ENCODE assay signal across 8 cellular contexts in genomic region chr18:23487738-23488625, GRCh38. TPM values are rescaled to one million over a fixed set of nuclear protein-coding genes. Genes with fewer than 3 reads are reported as not detected.
DNase-seq lines count a peak whose midpoint lies in the region; ATAC-seq and TF ChIP-seq lines count a peak whose summit lies in the region.

No MANE protein-coding gene starts in this region.

- H3K9me3 Mint-ChIP-seq in activated CD4-positive, alpha-beta T cell treated with anti-CD3 and anti-CD28 coated beads, Interleukin-2, amount 10 ng/mL, durations not matched to agents 7 days and 5 days: peaks cover 5% of the 10 kb centered on the region
- H3K9me3 Mint-ChIP-seq in chondrocyte (ENCODE audit: low read depth): peaks cover 10% of the 10 kb centered on the region

- H3K9me3 ChIP-seq in esophagus squamous epithelium: no peaks in the 10 kb centered on the region

- CTCF ChIA-PET in activated CD4-positive, alpha-beta T cell treated with anti-CD3 and anti-CD28 coated beads, Interleukin-2, amount 10 ng/mL, durations not matched to agents 7 days and 5 days (lab: Charles Lee): interaction anchor here (0.8 to 2.4 kb wide), 7 partner anchors 8 to 25 kb away, joined by 3 to 6 read pairs (median 6); no protein-coding TSS in a partner anchor

- H3K4me3 Mint-ChIP-seq in activated CD4-positive, alpha-beta T cell treated with anti-CD3 and anti-CD28 coated beads, Interleukin-2, amount 10 ng/mL, durations not matched to agents 7 days and 5 days: peak overlapping the region; percentile 53
- H3K4me3 Mint-ChIP-seq in chondrocyte (ENCODE audit: unreplicated experiment): no peak overlapping the region

- no peak for TF ChIP-seq POLR2A in esophagus squamous epithelium (IDR thresholded peaks at IDR 0.05)

- ATAC-seq in HG03280 (IDR thresholded peaks at IDR 0.05; ENCODE audit: unreplicated experiment): peak; percentile 76

- peaks cover 0 to 9% (median 0%) of the 10 kb centered on the region in 3 donors for H3K36me3 ChIP-seq in esophagus squamous epithelium

- peaks cover 10% of the 10 kb centered on the region for H3K36me3 Mint-ChIP-seq in activated CD4-positive, alpha-beta T cell treated with anti-CD3 and anti-CD28 coated beads, Interleukin-2, amount 10 ng/mL, durations not matched to agents 7 days and 5 days (ENCODE audit: low read depth)
- H3K36me3 Mint-ChIP-seq in chondrocyte (ENCODE audit: low read depth): peaks cover 2% of the 10 kb centered on the region

- peaks cover 21% of the 10 kb centered on the region for H3K4me1 Mint-ChIP-seq in activated CD4-positive, alpha-beta T cell treated with anti-CD3 and anti-CD28 coated beads, Interleukin-2, amount 10 ng/mL, durations not matched to agents 7 days and 5 days
- peaks cover 15% of the 10 kb centered on the region for H3K4me1 Mint-ChIP-seq in chondrocyte (ENCODE audit: low read depth)

- 22 to 23% methylated on average over 12 to 15 of the region's 15 CpGs for WGBS in esophagus squamous epithelium, 2 donors

- peaks cover 10 to 24% (median 17%) of the 10 kb centered on the region in 3 donors for H3K4me1 ChIP-seq in esophagus squamous epithelium

- H3K27ac Mint-ChIP-seq in activated CD4-positive, alpha-beta T cell treated with anti-CD3 and anti-CD28 coated beads, Interleukin-2, amount 10 ng/mL, durations not matched to agents 7 days and 5 days: peak overlapping the region; percentile 88
- no peak overlapping the region for H3K27ac Mint-ChIP-seq in chondrocyte (ENCODE audit: unreplicated experiment)

- intact Hi-C loops in esophagus squamous epithelium (cut with DNase I): no loop called here

- peak overlapping the region; percentile 66 to 86 (median 80) for H3K27ac ChIP-seq in esophagus squamous epithelium

- POLR2A ChIA-PET in activated CD4-positive, alpha-beta T cell treated with anti-CD3 and anti-CD28 coated beads, Interleukin-2, amount 10 ng/mL, durations not matched to agents 7 days and 5 days (lab: Charles Lee): no interaction called here

- no peaks in the 10 kb centered on the region for H3K27me3 ChIP-seq in esophagus squamous epithelium

- H3K27me3 Mint-ChIP-seq in activated CD4-positive, alpha-beta T cell treated with anti-CD3 and anti-CD28 coated beads, Interleukin-2, amount 10 ng/mL, durations not matched to agents 7 days and 5 days: no peaks in the 10 kb centered on the region
- H3K27me3 Mint-ChIP-seq in chondrocyte (ENCODE audit: low read depth): no peaks in the 10 kb centered on the region

- H3K4me3 ChIP-seq in esophagus squamous epithelium: peak overlapping the region in 3 of 4 donors; percentile 20 to 45 (median 27)

- TF ChIP-seq CTCF in esophagus squamous epithelium (IDR thresholded peaks at IDR 0.05): no peak
- no peak for TF ChIP-seq CTCF in chondrocyte (IDR thresholded peaks at IDR 0.05)

- peak; percentile 14 to 54 (median 42) for DNase-seq in stimulated activated naive CD4-positive, alpha-beta T cell (lab: John Stamatoyannopoulos, UW)
- DNase-seq in stimulated activated naive CD4-positive, alpha-beta T cell treated with Interleukin-2 at 50 U/mL for 16 hours (lab: John Stamatoyannopoulos, UW): no peak
- peak; percentile 62 for DNase-seq in activated CD4-positive, alpha-beta T cell treated with anti-CD3 and anti-CD28 coated beads, Interleukin-2, amount 10 ng/mL, durations not matched to agents 7 days and 5 days
- DNase-seq in esophagus squamous epithelium (lab: John Stamatoyannopoulos, UW) (no peak), chondrocyte (ENCODE audit: low spot score) (no peak), NCI-H345 treated with DMSO at 0.1 percent for 48 hours (lab: John Stamatoyannopoulos, UW; ENCODE audit: unreplicated experiment) (no peak)
- peak; percentile 19 for DNase-seq in stimulated activated CD8-positive, alpha-beta memory T cell treated with anti-CD3 and anti-CD28 coated beads, Interleukin-12 subunit alpha, Interleukin-12 subunit beta, amount 100 ng/mL, for 4 hours (ENCODE audit: low read depth)

RNA-seq across cellular contexts. Expression of gene RMC1, which starts 15.3 kb away (rescaled TPM):
- total RNA-seq in activated CD4-positive, alpha-beta T cell treated with anti-CD3 and anti-CD28 coated beads, Interleukin-2, amount 10 ng/mL, durations not matched to agents 7 days and 5 days: 10 to 100 TPM; 56.0 to 66.4 TPM
- total RNA-seq in esophagus squamous epithelium (10 to 100 TPM; 16.6 to 20.2 (median 18.4) TPM), chondrocyte (22.5 to 26.8 TPM (median 24.6 TPM) in 3 replicates)

RNA-seq across cellular contexts. Expression of gene RIOK3, which starts 34.9 kb away (rescaled TPM):
- total RNA-seq in activated CD4-positive, alpha-beta T cell treated with anti-CD3 and anti-CD28 coated beads, Interleukin-2, amount 10 ng/mL, durations not matched to agents 7 days and 5 days: 10 to 100 TPM; 55.4 to 69.3 TPM
- total RNA-seq in esophagus squamous epithelium: 100 to 1,000 TPM in 1 of 4 donors, 10 to 100 TPM in 3; 58.4 to 140 (median 84.4) TPM
- total RNA-seq in chondrocyte: 50.3 to 51.5 TPM (median 51.4 TPM) in 3 replicates

Comparison
In these comparisons a context has a peak if more than half of its experiments do, and no peak if none do; other contexts are left out.
1. DNase-seq: peak in stimulated activated naive CD4-positive, alpha-beta T cell (6 of 6), activated CD4-positive, alpha-beta T cell treated with anti-CD3 and anti-CD28 coated beads, Interleukin-2, amount 10 ng/mL, durations not matched to agents 7 days and 5 days (single experiment) and stimulated activated CD8-positive, alpha-beta memory T cell treated with anti-CD3 and anti-CD28 coated beads, Interleukin-12 subunit alpha, Interleukin-12 subunit beta, amount 100 ng/mL, for 4 hours (single experiment); none in stimulated activated naive CD4-positive, alpha-beta T cell treated with Interleukin-2 at 50 U/mL for 16 hours (single experiment), esophagus squamous epithelium (single experiment), chondrocyte (single experiment) and NCI-H345 treated with DMSO at 0.1 percent for 48 hours (single experiment).